14 cellular contexts compared by ENCODE assay signal in the genomic region with DNA sequence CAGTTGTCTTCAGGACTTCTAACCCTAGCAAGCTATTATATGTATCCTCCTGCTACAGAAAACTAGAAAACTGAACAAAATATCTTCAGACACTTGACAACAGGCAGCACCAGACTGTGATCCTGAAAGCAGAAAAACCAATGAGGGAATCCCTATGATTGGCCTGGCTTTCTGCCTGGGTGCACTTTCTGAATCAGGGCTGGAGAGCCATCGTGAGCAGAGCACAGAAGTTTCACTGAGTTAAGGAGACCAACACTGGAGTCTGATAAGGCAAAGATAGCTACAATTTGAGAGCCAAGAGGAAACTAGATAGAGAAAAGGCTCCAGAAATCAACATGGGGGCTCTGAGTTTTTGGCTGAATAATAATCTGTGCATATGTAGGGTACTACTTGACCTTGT.
"Had no signal": no experiment of that assay in that cellular context is flagged by ENCODE, and none has a peak within 500 bp of the region (broad histone marks: within the 10 kb centered on the region; RNA-seq: fewer than 3 reads in every experiment).

No MANE protein-coding gene starts in this region.

- ATAC-seq: stimulated activated memory B cell treated with anti-CD40 and anti-IgM and Interleukin-4, amounts not matched to agents 10 μg/mL and 1 μg/mL and 100 μg/mL, for 72 hours had no signal

- H3K27ac ChIP-seq: adrenal gland, dorsolateral prefrontal cortex, ovary, SK-N-MC had no signal

- H3K36me3 ChIP-seq: adrenal gland, ovary had no signal

- H3K27ac Mint-ChIP-seq: activated CD4-positive, alpha-beta T cell treated with anti-CD3 and anti-CD28 coated beads, Interleukin-2, amount 10 ng/mL, durations not matched to agents 7 days and 5 days; activated T-helper 2 cell treated with anti-CD3 and anti-CD28 coated beads, Interferon-gamma antibody, Interleukin-2, Interleukin-4, amounts not matched to agents 10 μg/mL and 5 μg/mL and 100 μg/mL, durations not matched to agents 14 hours and 24 hours and 36 hours; nephron progenitor cell; stimulated activated memory B cell treated with anti-CD40 and anti-IgM and Interleukin-4, amounts not matched to agents 10 μg/mL and 1 μg/mL and 100 μg/mL, for 72 hours had no signal

- H3K27me3 ChIP-seq: adrenal gland, dorsolateral prefrontal cortex, ovary had no signal

- H3K27me3 Mint-ChIP-seq: activated CD4-positive, alpha-beta T cell treated with anti-CD3 and anti-CD28 coated beads, Interleukin-2, amount 10 ng/mL, durations not matched to agents 7 days and 5 days; stimulated activated memory B cell treated with anti-CD40 and anti-IgM and Interleukin-4, amounts not matched to agents 10 μg/mL and 1 μg/mL and 100 μg/mL, for 72 hours had no signal

- H3K4me3 ChIP-seq: adrenal gland, dorsolateral prefrontal cortex, ovary, SK-N-MC, smooth muscle cell had no signal

- H3K9me3 Mint-ChIP-seq: activated CD4-positive, alpha-beta T cell treated with anti-CD3 and anti-CD28 coated beads, Interleukin-2, amount 10 ng/mL, durations not matched to agents 7 days and 5 days; activated T-helper 2 cell treated with anti-CD3 and anti-CD28 coated beads, Interferon-gamma antibody, Interleukin-2, Interleukin-4, amounts not matched to agents 10 μg/mL and 5 μg/mL and 100 μg/mL, durations not matched to agents 14 hours and 24 hours and 36 hours; nephron progenitor cell; stimulated activated memory B cell treated with anti-CD40 and anti-IgM and Interleukin-4, amounts not matched to agents 10 μg/mL and 1 μg/mL and 100 μg/mL, for 72 hours had no signal

- DNase-seq: activated CD4-positive, alpha-beta T cell treated with anti-CD3 and anti-CD28 coated beads, Interleukin-2, amount 10 ng/mL, durations not matched to agents 7 days and 5 days; activated CD4-positive, CD25-positive, alpha-beta regulatory T cell; activated naive CD4-positive, alpha-beta T cell treated with anti-CD3 and anti-CD28 coated beads, Interleukin-2, amount 50 U/mL, for 16 hours; dorsolateral prefrontal cortex; mesenchymal stem cell; nephron progenitor cell; ovary; T-helper 1 cell; trophoblast cell had no signal

- H3K4me3 Mint-ChIP-seq: activated CD4-positive, alpha-beta T cell treated with anti-CD3 and anti-CD28 coated beads, Interleukin-2, amount 10 ng/mL, durations not matched to agents 7 days and 5 days; nephron progenitor cell; stimulated activated memory B cell treated with anti-CD40 and anti-IgM and Interleukin-4, amounts not matched to agents 10 μg/mL and 1 μg/mL and 100 μg/mL, for 72 hours had no signal

- H3K9me3 ChIP-seq: adrenal gland, ovary had no signal
